ENCODE assay signal across 1 cellular context in genomic region chr17:37405955-37406634, GRCh38.
A peak's percentile ranks its signal among the peaks of the same experiment; 100 is the strongest.
TF ChIP-seq lines count a peak whose summit lies in the region.

No MANE protein-coding gene starts in this region.

TF ChIP-seq in K562, 482 proteins besides CTCF, POLR2A, EP300 and RAD21 (continued from another document and continues in another):
- TF ChIP-seq ZNF318 (IDR thresholded peaks at IDR 0.05; ENCODE audit: borderline replicate concordance in 1 of 2, low read depth in 1 of 2) (no peak), TARDBP (IDR thresholded peaks at IDR 0.05) (no peak), HES1 (IDR thresholded peaks at IDR 0.05; ENCODE audit: low read depth) (no peak), ZNF785 (CRISPR knock-in tag; IDR thresholded peaks at IDR 0.05) (no peak), BCOR (IDR thresholded peaks at IDR 0.05) (0 out of 2 replicates have a peak, but pooled peaks have one; percentile 24), YBX1 (IDR thresholded peaks at IDR 0.05) (no peak), RNF219 (CRISPR knock-in tag; IDR thresholded peaks at IDR 0.05) (no peak), ZBTB33 (CRISPR knock-in tag; IDR thresholded peaks at IDR 0.05) (no peak), ZNF3 (CRISPR knock-in tag; IDR thresholded peaks at IDR 0.05) (no peak), ZBTB5 (IDR thresholded peaks at IDR 0.05) (no peak), ZBTB40 (IDR thresholded peaks at IDR 0.05) (peak; percentile 69), ZBTB40 (CRISPR knock-in tag; IDR thresholded peaks at IDR 0.05) (no peak), ZNF778 (CRISPR knock-in tag; IDR thresholded peaks at IDR 0.05) (no peak), CREB5 (CRISPR knock-in tag; IDR thresholded peaks at IDR 0.05) (no peak), PRMT5 (CRISPR knock-in tag; IDR thresholded peaks at IDR 0.05) (no peak), MEF2D (tag; conservative IDR thresholded peaks at IDR 0.05; ENCODE audit: low read depth) (no peak), SP1 (CRISPR knock-in tag; IDR thresholded peaks at IDR 0.05) (no peak)
